7 cellular contexts compared by ENCODE assay signal in the genomic region with DNA sequence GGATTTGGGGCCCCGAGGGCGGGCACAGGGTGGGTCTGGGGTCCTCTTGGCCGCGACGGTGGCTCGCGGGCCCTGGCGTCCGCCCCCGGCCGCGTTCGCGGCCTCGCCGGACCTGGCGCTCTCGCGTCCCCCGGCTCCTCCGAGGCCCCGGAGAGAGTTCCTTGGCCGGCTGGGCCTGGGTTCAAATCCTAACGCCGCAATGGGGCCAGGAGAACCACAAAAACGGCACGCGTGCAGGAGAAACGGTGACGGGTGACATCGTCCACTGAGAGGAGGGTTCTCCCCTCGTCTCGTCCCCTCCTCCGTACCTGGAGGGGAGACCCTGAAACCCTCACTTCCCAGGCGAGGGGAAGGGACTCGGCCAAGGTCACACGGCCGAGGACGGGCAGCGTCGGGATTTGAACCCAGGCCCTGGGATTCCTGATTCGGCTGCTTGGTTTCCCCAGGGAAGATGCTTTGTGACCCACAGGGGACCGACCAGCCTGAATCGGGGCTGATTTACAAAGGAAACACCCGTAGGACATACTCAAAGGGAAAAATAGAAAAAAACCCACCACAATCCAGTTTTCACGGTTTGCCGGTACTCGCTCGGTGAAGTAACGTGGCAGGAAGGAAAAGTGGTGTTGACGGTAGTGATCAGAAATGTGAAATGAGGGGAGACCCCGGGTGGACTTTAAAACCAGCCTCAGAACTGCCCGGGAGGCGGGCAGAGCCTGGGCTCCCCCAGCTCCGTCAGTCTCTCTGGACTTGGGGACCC. TPM values are rescaled to one million over a fixed set of nuclear protein-coding genes. Genes with fewer than 3 reads are reported as not detected.
A peak's percentile ranks its signal among the peaks of the same experiment; 100 is the strongest.
DNase-seq lines count a peak whose midpoint lies in the region; ATAC-seq and TF ChIP-seq lines count a peak whose summit lies in the region.
"Had no signal": no experiment of that assay in that cellular context is flagged by ENCODE, and none has a peak within 500 bp of the region (broad histone marks: within the 10 kb centered on the region; RNA-seq: fewer than 3 reads in every experiment).

No MANE protein-coding gene starts in this region.

- H3K4me1 ChIP-seq in adipocyte (ENCODE audit: control insufficient read depth, insufficient read depth, low read length) (peaks cover 52% of the 10 kb centered on the region), mucosa of descending colon (ENCODE audit: low read depth) (peaks cover 51% of the 10 kb centered on the region)

- H3K9me3 ChIP-seq in adipocyte (ENCODE audit: control insufficient read depth, low read length) (no peaks in the 10 kb centered on the region), mucosa of descending colon (no peaks in the 10 kb centered on the region)

- H3K36me3 ChIP-seq in adipocyte (ENCODE audit: control insufficient read depth, insufficient read depth, low read length, severe bottlenecking) (peaks cover 53% of the 10 kb centered on the region), mucosa of descending colon (ENCODE audit: low read depth) (peaks cover 8% of the 10 kb centered on the region)

- ATAC-seq in mucosa of descending colon (peak; percentile 7), GM18498 (IDR thresholded peaks at IDR 0.05; ENCODE audit: unreplicated experiment) (no peak)

- peak overlapping the region; percentile 98 for H3K9ac ChIP-seq in adipocyte (ENCODE audit: low read length)

- peak; percentile 12 for DNase-seq in activated effector memory CD4-positive, alpha-beta T cell treated with Interleukin-2 at 50 U/mL for 16 hours
- no peak for DNase-seq in activated effector memory CD4-positive, alpha-beta T cell treated with anti-CD3 and anti-CD28 coated beads, Interleukin-2, amount 50 U/mL, for 16 hours
- DNase-seq in adipocyte (ENCODE audit: low read depth) (no peak), mucosa of descending colon (peak in 1 of 3 donors; percentile 23), 8988T (no peak)

- no peaks in the 10 kb centered on the region for H3K27me3 ChIP-seq in adipocyte (replicated peaks; ENCODE audit: control insufficient read depth, insufficient read depth, low read length)

- H3K4me3 ChIP-seq in adipocyte (ENCODE audit: low read length) (peak overlapping the region; percentile 98), mucosa of descending colon (peak overlapping the region; percentile 99)

- intact Hi-C loops in mucosa of descending colon (cut with DNase I, micrococcal nuclease): no loop called here

- TF ChIP-seq CTCF in mucosa of descending colon (IDR thresholded peaks at IDR 0.05): no peak

RNA-seq across cellular contexts. Expression of gene SAFB, which starts 0.7 kb away (rescaled TPM):
- total RNA-seq in mucosa of descending colon: 100 to 1,000 TPM in 1 of 3 donors, 10 to 100 TPM in 2; 78.8 to 115 (median 83.3) TPM

RNA-seq across cellular contexts. Expression of gene SAFB2, which starts 1.0 kb away (rescaled TPM):
- 100 to 1,000 TPM in 2 of 3 donors, 10 to 100 TPM in 1; 66.7 to 122 (median 102) TPM for total RNA-seq in mucosa of descending colon

RNA-seq across cellular contexts. Expression of gene TINCR, which starts 55.8 kb away (rescaled TPM):
- 1 to 10 TPM; 4.6 to 9.0 (median 5.6) TPM for total RNA-seq in mucosa of descending colon
- total RNA-seq: renal cortical epithelial cell had no signal

RNA-seq across cellular contexts. Expression of gene MICOS13, which starts 56.7 kb away (rescaled TPM):
- total RNA-seq in mucosa of descending colon: 10 to 100 TPM; 70.1 to 73.7 (median 70.9) TPM

RNA-seq across cellular contexts. Expression of gene HSD11B1L, which starts 57.3 kb away (rescaled TPM):
- total RNA-seq in mucosa of descending colon: 1 to 10 TPM; 2.3 to 8.2 (median 3.3) TPM
